ENCODE assay signal across 1 cellular context in genomic region chrX:118550792-118551191, GRCh38.
TF ChIP-seq lines count a peak whose summit lies in the region.

No MANE protein-coding gene starts in this region.

TF ChIP-seq in IMR-90, 13 proteins besides CTCF, POLR2A, EP300 and RAD21 (continued from another document):
- TF ChIP-seq BHLHE40 (IDR thresholded peaks at IDR 0.05; ENCODE audit: low read depth, low read length) (no peak), MAZ (IDR thresholded peaks at IDR 0.05; ENCODE audit: borderline replicate concordance, low read depth, low read length) (no peak), CEBPB (IDR thresholded peaks at IDR 0.05; ENCODE audit: low read depth, low read length) (no peak), RFX5 (IDR thresholded peaks at IDR 0.05; ENCODE audit: low read depth, low read length) (no peak), MAFK (IDR thresholded peaks at IDR 0.05; ENCODE audit: low read depth, low read length) (no peak), NFE2L2 (IDR thresholded peaks at IDR 0.05; ENCODE audit: low read depth, low read length) (no peak), FOS (IDR thresholded peaks at IDR 0.05; ENCODE audit: low read depth, low read length) (no peak), USF2 (IDR thresholded peaks at IDR 0.05; ENCODE audit: low read depth, low read length) (no peak), ELK1 (IDR thresholded peaks at IDR 0.05; ENCODE audit: borderline replicate concordance, low read depth, low read length) (no peak)
